In the genomic region with DNA sequence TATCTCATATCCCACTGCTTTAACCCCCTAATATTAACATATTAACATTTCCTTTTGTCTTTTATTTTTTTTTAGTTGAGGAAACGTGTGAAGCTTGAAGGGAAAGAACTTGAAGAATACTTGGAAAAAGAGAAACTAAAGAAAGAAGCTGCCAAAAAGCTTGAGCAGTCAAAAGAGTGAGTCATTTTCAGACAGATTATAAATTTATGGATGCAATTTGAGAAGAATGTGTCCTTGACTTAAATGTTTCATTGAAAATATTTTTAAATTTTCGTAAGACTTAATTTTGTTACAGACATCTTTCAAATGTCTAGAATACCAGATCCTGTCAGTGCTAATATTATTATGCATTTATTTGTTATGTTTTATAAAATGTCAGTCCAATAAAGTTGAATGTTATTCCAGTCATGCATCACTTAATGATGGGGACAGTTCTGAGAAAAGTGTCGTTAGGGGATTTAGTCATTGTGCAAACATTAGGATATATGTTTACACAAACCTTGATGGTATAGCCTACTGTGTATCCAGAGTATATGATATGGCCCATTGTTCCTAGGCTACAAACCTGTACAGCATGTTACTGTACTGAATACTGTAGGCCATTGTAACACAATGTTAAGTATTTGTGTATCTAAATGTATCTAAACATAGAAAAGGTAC, we compare ENCODE assay signal across 20 cellular contexts. TPM values are rescaled to one million over a fixed set of nuclear protein-coding genes. Genes with fewer than 3 reads are reported as not detected.
DNase-seq lines count a peak whose midpoint lies in the region; ATAC-seq and TF ChIP-seq lines count a peak whose summit lies in the region.
"Had no signal": no experiment of that assay in that cellular context is flagged by ENCODE, and none has a peak within 500 bp of the region (broad histone marks: within the 10 kb centered on the region; RNA-seq: fewer than 3 reads in every experiment).

No MANE protein-coding gene starts in this region.

- no peak for DNase-seq in activated T-cell treated with anti-CD3 and anti-CD28 coated beads, Interleukin-2, amount 50 U/mL, for 72 hours
- DNase-seq in activated T-cell treated with anti-CD3 and anti-CD28 coated beads for 4 hours (no peak), NCI-H510A treated with DMSO at 0.1 percent for 48 hours (lab: John Stamatoyannopoulos, UW) (peak; percentile 63), chondrocyte (ENCODE audit: low spot score) (no peak), anterior cingulate cortex (lab: John Stamatoyannopoulos, UW) (no peak)
- no peak for DNase-seq in stimulated activated effector memory CD8-positive, alpha-beta T cell treated with anti-CD3 and anti-CD28 coated beads, Interleukin-12 subunit alpha, Interleukin-12 subunit beta, amount 100 ng/mL, for 72 hours (ENCODE audit: low spot score in 2 of 2)
- DNase-seq: ACHN; activated gamma-delta T cell treated with Interleukin-2 at 50 U/mL for 16 hours; Caco-2; immature natural killer cell; MM.1S; NCI-H2171 treated with DMSO at 0.1 percent for 48 hours; right cardiac atrium; stimulated activated CD4-positive, alpha-beta T cell treated with anti-CD3 and anti-CD28 coated beads, Interleukin-2, amount 100 ng/mL, for 24 hours; SW 1271; transverse colon had no signal

- no peaks in the 10 kb centered on the region for H3K9me3 Mint-ChIP-seq in activated T-cell treated with anti-CD3 and anti-CD28 coated beads, Interleukin-2, amount 50 U/mL, for 72 hours
- no peaks in the 10 kb centered on the region for H3K9me3 Mint-ChIP-seq in chondrocyte (ENCODE audit: low read depth)
- H3K9me3 Mint-ChIP-seq in stimulated activated effector memory CD8-positive, alpha-beta T cell treated with anti-CD3 and anti-CD28 coated beads, Interleukin-12 subunit alpha, Interleukin-12 subunit beta, amount 100 ng/mL, for 72 hours: no peaks in the 10 kb centered on the region
- H3K9me3 Mint-ChIP-seq: brain, immature natural killer cell, neural progenitor cell had no signal

- no peak for TF ChIP-seq CTCF in chondrocyte (IDR thresholded peaks at IDR 0.05)

- H3K4me3 Mint-ChIP-seq in activated T-cell treated with anti-CD3 and anti-CD28 coated beads, Interleukin-2, amount 50 U/mL, for 72 hours: no peak overlapping the region
- no peak overlapping the region for H3K4me3 Mint-ChIP-seq in chondrocyte (ENCODE audit: unreplicated experiment)
- no peak overlapping the region for H3K4me3 Mint-ChIP-seq in stimulated activated effector memory CD8-positive, alpha-beta T cell treated with anti-CD3 and anti-CD28 coated beads, Interleukin-12 subunit alpha, Interleukin-12 subunit beta, amount 100 ng/mL, for 72 hours
- H3K4me3 Mint-ChIP-seq: brain, immature natural killer cell, neural progenitor cell had no signal

- H3K4me1 Mint-ChIP-seq in activated T-cell treated with anti-CD3 and anti-CD28 coated beads, Interleukin-2, amount 50 U/mL, for 72 hours (ENCODE audit: low read depth): no peaks in the 10 kb centered on the region
- H3K4me1 Mint-ChIP-seq in chondrocyte (ENCODE audit: low read depth): peaks cover 17% of the 10 kb centered on the region
- peaks cover 7% of the 10 kb centered on the region for H3K4me1 Mint-ChIP-seq in stimulated activated effector memory CD8-positive, alpha-beta T cell treated with anti-CD3 and anti-CD28 coated beads, Interleukin-12 subunit alpha, Interleukin-12 subunit beta, amount 100 ng/mL, for 72 hours
- H3K4me1 Mint-ChIP-seq: brain, neural progenitor cell had no signal

- H3K27ac Mint-ChIP-seq in activated T-cell treated with anti-CD3 and anti-CD28 coated beads, Interleukin-2, amount 50 U/mL, for 72 hours: peak overlapping the region; percentile 54
- peak overlapping the region; percentile 93 for H3K27ac Mint-ChIP-seq in chondrocyte (ENCODE audit: unreplicated experiment)
- peak overlapping the region; percentile 26 for H3K27ac Mint-ChIP-seq in stimulated activated effector memory CD8-positive, alpha-beta T cell treated with anti-CD3 and anti-CD28 coated beads, Interleukin-12 subunit alpha, Interleukin-12 subunit beta, amount 100 ng/mL, for 72 hours
- H3K27ac Mint-ChIP-seq: brain, immature natural killer cell, neural progenitor cell had no signal

- H3K27me3 Mint-ChIP-seq in activated T-cell treated with anti-CD3 and anti-CD28 coated beads, Interleukin-2, amount 50 U/mL, for 72 hours (ENCODE audit: low read depth): no peaks in the 10 kb centered on the region
- no peaks in the 10 kb centered on the region for H3K27me3 Mint-ChIP-seq in chondrocyte (ENCODE audit: low read depth)
- H3K27me3 Mint-ChIP-seq: brain had no signal

- ATAC-seq in activated T-cell treated with anti-CD3 and anti-CD28 coated beads, Interleukin-2, amount 50 U/mL, for 72 hours (replicated peaks in 1 of 2): no peak
- ATAC-seq in stimulated activated effector memory CD8-positive, alpha-beta T cell treated with anti-CD3 and anti-CD28 coated beads, Interleukin-12 subunit alpha, Interleukin-12 subunit beta, amount 100 ng/mL, for 72 hours: no peak
- ATAC-seq in GM19328 (IDR thresholded peaks at IDR 0.05; ENCODE audit: unreplicated experiment) (no peak), HG02759 (IDR thresholded peaks at IDR 0.05; ENCODE audit: unreplicated experiment) (no peak)
- ATAC-seq: right cardiac atrium had no signal

- peaks cover 7 to 24% of the 10 kb centered on the region in 2 donors for H3K36me3 Mint-ChIP-seq in activated T-cell treated with anti-CD3 and anti-CD28 coated beads, Interleukin-2, amount 50 U/mL, for 72 hours (ENCODE audit: insufficient read depth in 2 of 2)
- H3K36me3 Mint-ChIP-seq in chondrocyte (ENCODE audit: low read depth): peaks cover 20% of the 10 kb centered on the region
- H3K36me3 Mint-ChIP-seq in stimulated activated effector memory CD8-positive, alpha-beta T cell treated with anti-CD3 and anti-CD28 coated beads, Interleukin-12 subunit alpha, Interleukin-12 subunit beta, amount 100 ng/mL, for 72 hours: peaks cover 97% of the 10 kb centered on the region

RNA-seq across cellular contexts. Expression of gene CPSF2, which starts 32.6 kb away (rescaled TPM):
- 10 to 100 TPM; 72.1 to 81.7 TPM for total RNA-seq in activated T-cell treated with anti-CD3 and anti-CD28 coated beads, Interleukin-2, amount 50 U/mL, for 72 hours
- total RNA-seq in chondrocyte: 58.0 to 83.0 TPM (median 65.0 TPM) in 3 replicates

RNA-seq across cellular contexts. Expression of gene NDUFB1, which starts 32.9 kb away (rescaled TPM):
- total RNA-seq in activated T-cell treated with anti-CD3 and anti-CD28 coated beads, Interleukin-2, amount 50 U/mL, for 72 hours: 10 to 100 TPM; 73.7 to 76.1 TPM
- total RNA-seq in chondrocyte: 77.3 to 117 TPM (median 90.4 TPM) in 3 replicates

RNA-seq across cellular contexts. Expression of gene ATXN3, which starts 48.0 kb away (rescaled TPM):
- total RNA-seq in activated T-cell treated with anti-CD3 and anti-CD28 coated beads, Interleukin-2, amount 50 U/mL, for 72 hours: 10 to 100 TPM; 29.7 to 35.2 TPM
- 20.0 to 26.5 TPM (median 20.4 TPM) in 3 replicates for total RNA-seq in chondrocyte

Comparison
In these comparisons a context has a peak if more than half of its experiments do, and no peak if none do; other contexts are left out.
1. H3K27ac Mint-ChIP-seq: peak in every context shown above with its lines; median percentile 93 in chondrocyte; 54 in activated T-cell treated with anti-CD3 and anti-CD28 coated beads, Interleukin-2, amount 50 U/mL, for 72 hours; 26 in stimulated activated effector memory CD8-positive, alpha-beta T cell treated with anti-CD3 and anti-CD28 coated beads, Interleukin-12 subunit alpha, Interleukin-12 subunit beta, amount 100 ng/mL, for 72 hours.